In genomic region chr19:48644839-48645651, GRCh38 we compare ENCODE assay signal across 9 cellular contexts. TPM values are rescaled to one million over a fixed set of nuclear protein-coding genes. Genes with fewer than 3 reads are reported as not detected.
A peak's percentile ranks its signal among the peaks of the same experiment; 100 is the strongest.
DNase-seq lines count a peak whose midpoint lies in the region; FAIRE-seq and TF ChIP-seq lines count a peak whose summit lies in the region.
"Had no signal": no experiment of that assay in that cellular context is flagged by ENCODE, and none has a peak within 500 bp of the region (broad histone marks: within the 10 kb centered on the region; RNA-seq: fewer than 3 reads in every experiment).

No MANE protein-coding gene starts in this region.

- no peaks in the 10 kb centered on the region for H3K9me3 ChIP-seq in ES-I3 (ENCODE audit: control insufficient read depth, insufficient read depth, low read length)
- H3K9me3 ChIP-seq in neutrophil, result no peaks in the 10 kb centered on the region

- peak overlapping the region; percentile 60 for H3K9ac ChIP-seq in ES-I3 (ENCODE audit: low read depth, low read length)

- DNase-seq in LoVo (ENCODE audit: low spot score) (peak; percentile 37), SHP77 (lab: John Stamatoyannopoulos, UW) (peak; percentile 75 to 78), frontal cortex (ENCODE audit: low spot score in 2 of 2) (peak; percentile 70 to 80), 8988T (no peak)
- DNase-seq in activated naive CD4-positive, alpha-beta T cell (lab: John Stamatoyannopoulos, UW), result peak in 3 of 4 experiments; percentile 44 to 61 (median 46)

- no peaks in the 10 kb centered on the region for H3K36me3 ChIP-seq in ES-I3 (ENCODE audit: insufficient read depth, low read length)
- no peaks in the 10 kb centered on the region for H3K36me3 ChIP-seq in neutrophil

- H3K27ac ChIP-seq in neutrophil, result no peak overlapping the region
- H3K27ac ChIP-seq in temporal lobe (ENCODE audit: low read depth, low read length), result peak overlapping the region; percentile 99

- no peak for TF ChIP-seq CTCF in neutrophil (IDR thresholded peaks at IDR 0.05)

- FAIRE-seq in frontal cortex (lab: Jason Lieb, UNC), result no peak

- peaks cover 50% of the 10 kb centered on the region for H3K27me3 ChIP-seq in neutrophil

- peak overlapping the region; percentile 18 to 59 for H3K4me3 ChIP-seq in neutrophil (ENCODE audit: low read depth in 1 of 2, low read length in 1 of 2)

- H3K4me1 ChIP-seq in ES-I3 (ENCODE audit: insufficient read depth, low read length) (peaks cover 4% of the 10 kb centered on the region), neutrophil (ENCODE audit: control insufficient read depth in 1 of 2, insufficient read depth in 1 of 2, low read depth in 1 of 2, low read length in 1 of 2) (peaks cover 17 to 20% of the 10 kb centered on the region in 2 experiments)

RNA-seq across cellular contexts. Expression of gene CA11, which starts 0.9 kb away (rescaled TPM):
- total RNA-seq in frontal cortex (12.6 TPM), temporal lobe (5.2 TPM)

RNA-seq across cellular contexts. Expression of gene DBP, which starts 7.9 kb away (rescaled TPM):
- total RNA-seq in frontal cortex (4.9 TPM), temporal lobe (3.0 TPM)

RNA-seq across cellular contexts. Expression of gene SPHK2, which starts 25.7 kb away (rescaled TPM):
- total RNA-seq in frontal cortex (6.9 TPM), temporal lobe (9.6 TPM)

RNA-seq across cellular contexts. Expression of gene RPL18, which starts 26.1 kb away (rescaled TPM):
- 1,742 TPM for total RNA-seq in frontal cortex
- 903 TPM for total RNA-seq in temporal lobe

RNA-seq across cellular contexts. Expression of gene NTN5, which starts 27.8 kb away (rescaled TPM):
- total RNA-seq in frontal cortex (not detected), temporal lobe (not detected)
- total RNA-seq: dermis microvascular lymphatic vessel endothelial cell had no signal
